In the genomic region with DNA sequence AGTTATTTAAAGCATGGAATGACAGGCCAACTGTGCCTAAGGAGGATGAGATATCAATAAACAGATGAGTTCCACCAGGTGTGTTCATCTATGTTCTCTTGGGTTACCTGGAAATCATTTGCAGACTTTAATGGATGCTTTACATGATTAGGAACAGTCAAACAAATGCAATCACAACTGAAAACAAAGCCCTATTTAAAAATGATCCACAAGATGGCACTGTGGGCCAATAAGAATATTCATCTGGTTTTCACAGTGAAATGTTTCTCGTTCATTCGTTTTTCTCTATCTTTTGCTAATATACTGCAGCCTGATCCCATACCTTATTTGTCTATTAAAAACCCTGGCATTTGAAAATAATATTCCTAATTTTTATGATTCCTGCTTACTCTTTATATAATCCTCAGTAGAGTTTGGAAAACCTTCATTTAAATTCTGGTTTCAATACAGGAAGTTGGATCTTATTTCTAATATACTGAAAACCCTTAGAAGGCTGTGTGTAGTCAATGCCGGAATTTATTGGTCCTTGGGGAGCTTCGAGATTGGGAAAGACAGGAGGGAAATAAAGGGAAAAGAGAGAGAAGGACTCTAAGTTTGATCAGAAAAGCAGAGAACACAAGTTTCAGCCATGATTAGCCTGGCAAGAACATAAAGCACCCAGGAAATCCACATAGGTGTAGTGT, we compare ENCODE assay signal across 8 cellular contexts.
DNase-seq lines count a peak whose midpoint lies in the region; ATAC-seq and TF ChIP-seq lines count a peak whose summit lies in the region.

No MANE protein-coding gene starts in this region.

- no peak overlapping the region for H3K4me3 Mint-ChIP-seq in T-helper 17 cell
- no peak overlapping the region for H3K4me3 Mint-ChIP-seq in activated T-cell treated with anti-CD3 and anti-CD28 coated beads, Interleukin-2, amount 50 U/mL, for 24 hours

- no peak overlapping the region for H4K91ac ChIP-seq in IMR-90 (ENCODE audit: insufficient read depth, low read depth, low read length)

- H3K27ac ChIP-seq in IMR-90 (ENCODE audit: insufficient read depth, low read length), result no peak overlapping the region

- POLR2A ChIA-PET in IMR-90 (lab: Charles Lee; ENCODE audit: unreplicated experiment), result no interaction called here

- no TSS peak for BruUV-seq in IMR-90 (replicated peaks; lab: Mats Ljungman, UMichigan)

- H2AK5ac ChIP-seq in IMR-90 (ENCODE audit: low read depth, low read length), result no peak overlapping the region

- no peak overlapping the region for H4K8ac ChIP-seq in IMR-90 (ENCODE audit: low read depth in 2 of 2, low read length in 2 of 2)

- peaks cover 2% of the 10 kb centered on the region for H3K9me3 Mint-ChIP-seq in activated T-cell treated with anti-CD3 and anti-CD28 coated beads, Interleukin-2, amount 50 U/mL, for 24 hours

- peaks cover 10% of the 10 kb centered on the region for H3K4me1 Mint-ChIP-seq in T-helper 17 cell
- H3K4me1 Mint-ChIP-seq in activated T-cell treated with anti-CD3 and anti-CD28 coated beads, Interleukin-2, amount 50 U/mL, for 24 hours (ENCODE audit: low read depth), result peaks cover 3% of the 10 kb centered on the region

- H3K56ac ChIP-seq in IMR-90 (ENCODE audit: extremely low read depth, insufficient read depth, low read length), result no peak overlapping the region

- TF ChIP-seq CTCF in IMR-90 (conservative IDR thresholded peaks at IDR 0.05; ENCODE audit: low read depth, low read length), result peak; percentile 74

- no peak overlapping the region for H3K14ac ChIP-seq in IMR-90 (replicated peaks; ENCODE audit: low read depth, low read length)

- H2BK120ac ChIP-seq in IMR-90 (ENCODE audit: low read depth, low read length), result no peak overlapping the region

- no peak overlapping the region for H3K4ac ChIP-seq in IMR-90 (ENCODE audit: low read depth, low read length)

- H3K36me3 ChIP-seq in IMR-90 (ENCODE audit: control insufficient read depth, insufficient read depth, low read length), result no peaks in the 10 kb centered on the region

- WGBS in IMR-90 (ENCODE audit: extremely low coverage in 2 of 2, insufficient read length in 1 of 2), 2 experiments, result no CpG with 5 or more reads among the region's 4 CpGs

- H3K9me1 ChIP-seq in IMR-90 (ENCODE audit: insufficient read depth, low read length), result no peaks in the 10 kb centered on the region

- no peak overlapping the region for H4K5ac ChIP-seq in IMR-90 (ENCODE audit: low read depth, low read length)

- no peak overlapping the region for H3K4me3 ChIP-seq in IMR-90 (ENCODE audit: insufficient read depth, low read depth, low read length)

- peaks cover 10% of the 10 kb centered on the region for H3K27me3 ChIP-seq in IMR-90 (ENCODE audit: control insufficient read depth, insufficient read depth, low read length)

- intact Hi-C loops in IMR-90 (cut with micrococcal nuclease) (loop anchor here (1.0 to 10.0 kb wide), 7 partner anchors 153 to 1183 kb away; partner anchors contain the start of gene LDB2), sciatic nerve (cut with DNase I) (no loop called here)

- no peak overlapping the region for H3K4me2 ChIP-seq in IMR-90 (ENCODE audit: low read depth, low read length)

- H2BK5ac ChIP-seq in IMR-90 (ENCODE audit: low read depth, low read length, poor library complexity, severe bottlenecking), result no peak overlapping the region

- H2AFZ ChIP-seq in IMR-90 (replicated peaks; ENCODE audit: low read length, poor library complexity), result no peak overlapping the region

- no peak overlapping the region for H2BK15ac ChIP-seq in IMR-90 (ENCODE audit: low read depth, low read length)

- no peak overlapping the region for H3K27ac Mint-ChIP-seq in T-helper 17 cell
- no peak overlapping the region for H3K27ac Mint-ChIP-seq in activated T-cell treated with anti-CD3 and anti-CD28 coated beads, Interleukin-2, amount 50 U/mL, for 24 hours

- no peaks in the 10 kb centered on the region for H3K36me3 Mint-ChIP-seq in T-helper 17 cell (ENCODE audit: low read depth)
- H3K36me3 Mint-ChIP-seq in activated T-cell treated with anti-CD3 and anti-CD28 coated beads, Interleukin-2, amount 50 U/mL, for 24 hours (ENCODE audit: low read depth), result no peaks in the 10 kb centered on the region

- no peaks in the 10 kb centered on the region for H3K4me1 ChIP-seq in IMR-90 (ENCODE audit: control insufficient read depth, insufficient read depth, low read length)

- no peak overlapping the region for H3K9ac ChIP-seq in IMR-90 (ENCODE audit: low read depth, low read length)

- dilution Hi-C loops in IMR-90 (cut with HindIII; ENCODE audit: low sequenced_read_pairs, unreplicated experiment), result no loop called here

- H3K27me3 Mint-ChIP-seq in T-helper 17 cell, result peaks cover 45% of the 10 kb centered on the region
- peaks cover 20% of the 10 kb centered on the region for H3K27me3 Mint-ChIP-seq in activated T-cell treated with anti-CD3 and anti-CD28 coated beads, Interleukin-2, amount 50 U/mL, for 24 hours

- H3K23ac ChIP-seq in IMR-90 (ENCODE audit: low read depth, low read length), result no peak overlapping the region

- H3K9me3 ChIP-seq in IMR-90 (ENCODE audit: control insufficient read depth, insufficient read depth, low read length) (no peaks in the 10 kb centered on the region), T-helper 17 cell (ENCODE audit: control insufficient read depth, low read length, poor library complexity, severe bottlenecking) (no peaks in the 10 kb centered on the region)

- CTCF ChIA-PET in IMR-90 (lab: Yijun Ruan, JAX), result interaction anchor here (0.6 to 1.5 kb wide), 5 partner anchors 10 to 1158 kb away, joined by 3 to 4 read pairs (median 3); no protein-coding TSS in a partner anchor

- no peak overlapping the region for H2AK9ac ChIP-seq in IMR-90 (replicated peaks; ENCODE audit: low read depth, low read length, poor library complexity)

- in situ Hi-C loops in IMR-90 (cut with MboI; ENCODE audit: low sequenced_read_pairs), result loop anchor here (5.0 to 25.0 kb wide), 3 partner anchors 497 to 1177 kb away; no protein-coding TSS in a partner anchor

- no peak overlapping the region for H2BK20ac ChIP-seq in IMR-90 (ENCODE audit: low read depth, low read length)

- peak; percentile 74 for TF ChIP-seq RAD21 in IMR-90 (IDR thresholded peaks at IDR 0.05; ENCODE audit: low read length)

- H3K79me1 ChIP-seq in IMR-90 (ENCODE audit: low read depth in 1 of 2, low read length in 2 of 2), result no peaks in the 10 kb centered on the region

- H4K20me1 ChIP-seq in IMR-90 (ENCODE audit: insufficient read depth, low read length), result no peaks in the 10 kb centered on the region

- peak; percentile 85 for ATAC-seq in IMR-90 (ENCODE audit: low read depth)
- peak; percentile 37 for ATAC-seq in T-helper 17 cell
- peak; percentile 44 for ATAC-seq in sciatic nerve

- TF ChIP-seq POLR2A in IMR-90 (IDR thresholded peaks at IDR 0.05; ENCODE audit: low read depth, low read length), result no peak

- H3K18ac ChIP-seq in IMR-90 (ENCODE audit: low read depth, low read length), result no peak overlapping the region

- peak; percentile 21 for DNase-seq in NCI-H510A treated with DMSO at 0.1 percent for 48 hours (lab: John Stamatoyannopoulos, UW)
- DNase-seq in NCI-H510A (lab: John Stamatoyannopoulos, UW), result no peak
- DNase-seq in IMR-90, result peak; percentile 46
- DNase-seq in T-helper 17 cell, result no peak
- peak; percentile 36 for DNase-seq in germinal center (ENCODE audit: low spot score)
- DNase-seq in sciatic nerve (ENCODE audit: low spot score), result no peak
- DNase-seq in UCSD-AML1 (lab: John Stamatoyannopoulos, UW; ENCODE audit: unreplicated experiment), result no peak
- no peak for DNase-seq in activated T-cell treated with anti-CD3 and anti-CD28 coated beads, Interleukin-2, amount 50 U/mL, for 24 hours

TF ChIP-seq in IMR-90, 13 proteins besides CTCF, POLR2A, EP300 and RAD21:
- TF ChIP-seq MXI1 (IDR thresholded peaks at IDR 0.05; ENCODE audit: borderline replicate concordance, low read depth, low read length) (no peak), FOS (IDR thresholded peaks at IDR 0.05; ENCODE audit: low read depth, low read length) (no peak), SMC3 (IDR thresholded peaks at IDR 0.05; ENCODE audit: low read depth, low read length) (peak; percentile 69)

Comparison
In these comparisons a context has a peak if more than half of its experiments do, and no peak if none do; other contexts are left out.
1. DNase-seq: peak in NCI-H510A treated with DMSO at 0.1 percent for 48 hours (single experiment), IMR-90 (single experiment) and germinal center (single experiment); none in NCI-H510A (single experiment), T-helper 17 cell (0 of 3), sciatic nerve (single experiment), UCSD-AML1 (single experiment) and activated T-cell treated with anti-CD3 and anti-CD28 coated beads, Interleukin-2, amount 50 U/mL, for 24 hours (single experiment).
2. Peak in every context shown above with its lines, with median percentiles within 50 percentile points of each other: ATAC-seq.